Comparison of ENCODE assay signal across 12 cellular contexts in genomic region chr2:64990823-64991222, GRCh38. TPM values are rescaled to one million over a fixed set of nuclear protein-coding genes. Genes with fewer than 3 reads are reported as not detected.
DNase-seq lines count a peak whose midpoint lies in the region; ATAC-seq and TF ChIP-seq lines count a peak whose summit lies in the region.
"Had no signal": no experiment of that assay in that cellular context is flagged by ENCODE, and none has a peak within 500 bp of the region (broad histone marks: within the 10 kb centered on the region; RNA-seq: fewer than 3 reads in every experiment).

No MANE protein-coding gene starts in this region.

- peak overlapping the region; percentile 75 for H3K27ac Mint-ChIP-seq in activated CD8-positive, alpha-beta memory T cell treated with anti-CD3 and anti-CD28 coated beads, Interleukin-2, amount 10 ng/mL, durations not matched to agents 7 days and 5 days
- no peak overlapping the region for H3K27ac Mint-ChIP-seq in glutamatergic neuron (ENCODE audit: unreplicated experiment)
- no peak overlapping the region for H3K27ac Mint-ChIP-seq in stimulated activated naive CD8-positive, alpha-beta T cell treated with anti-CD3 and anti-CD28 coated beads, Interleukin-15, amount 100 ng/mL, for 72 hours

- no peaks in the 10 kb centered on the region for H3K27me3 Mint-ChIP-seq in activated CD8-positive, alpha-beta memory T cell treated with anti-CD3 and anti-CD28 coated beads, Interleukin-2, amount 10 ng/mL, durations not matched to agents 7 days and 5 days
- H3K27me3 Mint-ChIP-seq in glutamatergic neuron (ENCODE audit: unreplicated experiment) = peaks cover 11% of the 10 kb centered on the region
- H3K27me3 Mint-ChIP-seq in stimulated activated naive CD8-positive, alpha-beta T cell treated with anti-CD3 and anti-CD28 coated beads, Interleukin-15, amount 100 ng/mL, for 72 hours = peaks cover 34% of the 10 kb centered on the region

- peaks cover 72% of the 10 kb centered on the region for H3K4me1 Mint-ChIP-seq in activated CD8-positive, alpha-beta memory T cell treated with anti-CD3 and anti-CD28 coated beads, Interleukin-2, amount 10 ng/mL, durations not matched to agents 7 days and 5 days
- H3K4me1 Mint-ChIP-seq in glutamatergic neuron (ENCODE audit: low read depth, unreplicated experiment) = peaks cover 8% of the 10 kb centered on the region
- H3K4me1 Mint-ChIP-seq in stimulated activated naive CD8-positive, alpha-beta T cell treated with anti-CD3 and anti-CD28 coated beads, Interleukin-15, amount 100 ng/mL, for 72 hours = peaks cover 59% of the 10 kb centered on the region

- peaks cover 14% of the 10 kb centered on the region for H3K36me3 ChIP-seq in WERI-Rb-1

- ATAC-seq in activated CD8-positive, alpha-beta memory T cell treated with anti-CD3 and anti-CD28 coated beads, Interleukin-2, amount 10 ng/mL, durations not matched to agents 7 days and 5 days = no peak
- ATAC-seq in stimulated activated naive CD8-positive, alpha-beta T cell treated with anti-CD3 and anti-CD28 coated beads, Interleukin-15, amount 100 ng/mL, for 72 hours = no peak

- H3K27ac ChIP-seq in WERI-Rb-1 = no peak overlapping the region
- H3K27ac ChIP-seq: C4-2B, parathyroid adenoma had no signal

- H3K4me3 Mint-ChIP-seq in activated CD8-positive, alpha-beta memory T cell treated with anti-CD3 and anti-CD28 coated beads, Interleukin-2, amount 10 ng/mL, durations not matched to agents 7 days and 5 days = peak overlapping the region; percentile 90
- H3K4me3 Mint-ChIP-seq in glutamatergic neuron (ENCODE audit: unreplicated experiment) = peak overlapping the region; percentile 93
- H3K4me3 Mint-ChIP-seq in stimulated activated naive CD8-positive, alpha-beta T cell treated with anti-CD3 and anti-CD28 coated beads, Interleukin-15, amount 100 ng/mL, for 72 hours = peak overlapping the region; percentile 90 to 91

- H3K9me3 ChIP-seq in WERI-Rb-1 (ENCODE audit: severe bottlenecking) = no peaks in the 10 kb centered on the region

- no peak for TF ChIP-seq CTCF in WERI-Rb-1 (IDR thresholded peaks at IDR 0.05; ENCODE audit: low read depth, low read length)
- TF ChIP-seq CTCF in glutamatergic neuron (IDR thresholded peaks at IDR 0.05; ENCODE audit: partially characterized antibody, unreplicated experiment) = no peak

- H3K36me3 Mint-ChIP-seq in activated CD8-positive, alpha-beta memory T cell treated with anti-CD3 and anti-CD28 coated beads, Interleukin-2, amount 10 ng/mL, durations not matched to agents 7 days and 5 days = peaks cover 51% of the 10 kb centered on the region
- H3K36me3 Mint-ChIP-seq in glutamatergic neuron (ENCODE audit: unreplicated experiment) = no peaks in the 10 kb centered on the region

- DNase-seq in activated CD8-positive, alpha-beta memory T cell treated with anti-CD3 and anti-CD28 coated beads, Interleukin-2, amount 10 ng/mL, durations not matched to agents 7 days and 5 days = no peak
- DNase-seq in activated CD8-positive, alpha-beta memory T cell treated with anti-CD3 and anti-CD28 coated beads, Interleukin-2, amount 50 U/mL, for 48 hours = no peak
- DNase-seq in WERI-Rb-1 (no peak), glutamatergic neuron (no peak), NCI-H510A treated with DMSO at 0.1 percent for 48 hours (lab: John Stamatoyannopoulos, UW) (no peak), NCI-H345 treated with DMSO at 0.1 percent for 48 hours (lab: John Stamatoyannopoulos, UW; ENCODE audit: unreplicated experiment) (no peak), NCI-H748 treated with DMSO at 0.1 percent for 48 hours (lab: John Stamatoyannopoulos, UW) (no peak)
- DNase-seq in stimulated activated naive CD8-positive, alpha-beta T cell treated with anti-CD3 and anti-CD28 coated beads, Interleukin-15, amount 100 ng/mL, for 72 hours = no peak
- DNase-seq: activated CD4-positive, alpha-beta T cell treated with anti-CD3 and anti-CD28 coated beads for 48 hours; stimulated activated naive CD4-positive, alpha-beta T cell treated with Interleukin-2 at 50 U/mL for 16 hours had no signal

- peak overlapping the region; percentile 88 for H3K4me3 ChIP-seq in WERI-Rb-1 (ENCODE audit: low read depth, low read length)

- CTCF ChIA-PET in activated CD8-positive, alpha-beta memory T cell treated with anti-CD3 and anti-CD28 coated beads, Interleukin-2, amount 10 ng/mL, durations not matched to agents 7 days and 5 days (lab: Charles Lee) = interaction anchor here (1.3 to 6.6 kb wide), 8 partner anchors 9 to 75 kb away, joined by 3 to 50 read pairs (median 4); no protein-coding TSS in a partner anchor

- H3K27me3 ChIP-seq in WERI-Rb-1 (ENCODE audit: insufficient read depth, low read depth, severe bottlenecking) = no peaks in the 10 kb centered on the region

- H3K9me3 Mint-ChIP-seq in activated CD8-positive, alpha-beta memory T cell treated with anti-CD3 and anti-CD28 coated beads, Interleukin-2, amount 10 ng/mL, durations not matched to agents 7 days and 5 days (ENCODE audit: low read depth) = no peaks in the 10 kb centered on the region
- H3K9me3 Mint-ChIP-seq in glutamatergic neuron (ENCODE audit: unreplicated experiment) = peaks cover 10% of the 10 kb centered on the region
- H3K9me3 Mint-ChIP-seq in stimulated activated naive CD8-positive, alpha-beta T cell treated with anti-CD3 and anti-CD28 coated beads, Interleukin-15, amount 100 ng/mL, for 72 hours = no peaks in the 10 kb centered on the region

RNA-seq across cellular contexts. Expression of gene SLC1A4, which starts 1.6 kb away (rescaled TPM):
- total RNA-seq in activated CD8-positive, alpha-beta memory T cell treated with anti-CD3 and anti-CD28 coated beads, Interleukin-2, amount 10 ng/mL, durations not matched to agents 7 days and 5 days = 100 to 1,000 TPM in 1 of 2 experiments, 10 to 100 TPM in 1; 61.7 to 113 TPM
- 27.9 TPM for total RNA-seq in glutamatergic neuron (ENCODE audit: unreplicated experiment)
